Comparison of ENCODE assay signal across 8 cellular contexts in genomic region chr2:44191739-44192138, GRCh38. TPM values are rescaled to one million over a fixed set of nuclear protein-coding genes. Genes with fewer than 3 reads are reported as not detected.
A peak's percentile ranks its signal among the peaks of the same experiment; 100 is the strongest.
DNase-seq lines count a peak whose midpoint lies in the region; ATAC-seq lines count a peak whose summit lies in the region.

No MANE protein-coding gene starts in this region.

- no peak overlapping the region for H3K4me3 ChIP-seq in CD8-positive, alpha-beta memory T cell (ENCODE audit: low read length)

- H3K36me3 ChIP-seq in CD8-positive, alpha-beta memory T cell (ENCODE audit: insufficient read depth, low read length): no peaks in the 10 kb centered on the region

- CTCF ChIA-PET in CD8-positive, alpha-beta memory T cell (lab: Charles Lee): interaction anchor here (1.5 kb wide), 1 partner anchor 10 kb away, joined by 3 read pairs; no protein-coding TSS in a partner anchor
- CTCF ChIA-PET in activated CD4-positive, alpha-beta memory T cell treated with anti-CD3 and anti-CD28 coated beads for 36 hours (lab: Charles Lee): interaction anchor here (0.5 to 1.0 kb wide), 3 partner anchors 21 to 104 kb away, joined by 3 to 4 read pairs (median 3); no protein-coding TSS in a partner anchor

- peak; percentile 83 for ATAC-seq in HG02970 (IDR thresholded peaks at IDR 0.05; ENCODE audit: low FRiP score, unreplicated experiment)

- peaks cover 62 to 81% (median 81%) of the 10 kb centered on the region in 3 donors for H3K4me1 Mint-ChIP-seq in CD8-positive, alpha-beta memory T cell
- peaks cover 64% of the 10 kb centered on the region for H3K4me1 Mint-ChIP-seq in activated CD4-positive, alpha-beta memory T cell treated with anti-CD3 and anti-CD28 coated beads for 36 hours (ENCODE audit: low read depth)

- peaks cover 7 to 37% (median 13%) of the 10 kb centered on the region in 3 donors for H3K36me3 Mint-ChIP-seq in CD8-positive, alpha-beta memory T cell
- H3K36me3 Mint-ChIP-seq in activated CD4-positive, alpha-beta memory T cell treated with anti-CD3 and anti-CD28 coated beads for 36 hours: peaks cover 4% of the 10 kb centered on the region

- no peak overlapping the region for H3K27ac ChIP-seq in CD8-positive, alpha-beta memory T cell (ENCODE audit: low read depth, low read length)

- no peaks in the 10 kb centered on the region for H3K9me3 Mint-ChIP-seq in CD8-positive, alpha-beta memory T cell
- H3K9me3 Mint-ChIP-seq in activated CD4-positive, alpha-beta memory T cell treated with anti-CD3 and anti-CD28 coated beads for 36 hours: no peaks in the 10 kb centered on the region

- H3K27me3 ChIP-seq in CD8-positive, alpha-beta memory T cell (ENCODE audit: insufficient read depth, low read length, poor library complexity, severe bottlenecking): no peaks in the 10 kb centered on the region

- intact Hi-C loops in activated CD4-positive, alpha-beta memory T cell treated with anti-CD3 and anti-CD28 coated beads for 36 hours (cut with micrococcal nuclease): no loop called here

- peak overlapping the region in 5 of 8 donors; percentile 2 to 75 (median 18) for H3K27ac Mint-ChIP-seq in CD8-positive, alpha-beta memory T cell
- H3K27ac Mint-ChIP-seq in activated CD4-positive, alpha-beta memory T cell treated with anti-CD3 and anti-CD28 coated beads for 36 hours: peak overlapping the region; percentile 48

- peaks cover 36% of the 10 kb centered on the region for H3K4me1 ChIP-seq in CD8-positive, alpha-beta memory T cell (ENCODE audit: insufficient read depth, low read length)

- DNase-seq in CD8-positive, alpha-beta memory T cell: no peak
- DNase-seq in GM19240 (ENCODE audit: insufficient read length, low spot score) (peak; percentile 10), NCI-H187 treated with DMSO at 0.1 percent for 48 hours (lab: John Stamatoyannopoulos, UW) (no peak), dermis blood vessel endothelial cell (no peak), NCI-H526 (lab: John Stamatoyannopoulos, UW) (no peak), epidermal melanocyte (ENCODE audit: insufficient read length, low spot score) (no peak)
- DNase-seq in activated CD4-positive, alpha-beta memory T cell treated with anti-CD3 and anti-CD28 coated beads for 36 hours: no peak

- POLR2A ChIA-PET in CD8-positive, alpha-beta memory T cell (lab: Charles Lee): no interaction called here
- POLR2A ChIA-PET in activated CD4-positive, alpha-beta memory T cell treated with anti-CD3 and anti-CD28 coated beads for 36 hours (lab: Charles Lee): no interaction called here

- no peaks in the 10 kb centered on the region for H3K27me3 Mint-ChIP-seq in CD8-positive, alpha-beta memory T cell
- no peaks in the 10 kb centered on the region for H3K27me3 Mint-ChIP-seq in activated CD4-positive, alpha-beta memory T cell treated with anti-CD3 and anti-CD28 coated beads for 36 hours

- no peaks in the 10 kb centered on the region for H3K9me3 ChIP-seq in CD8-positive, alpha-beta memory T cell (ENCODE audit: low read length)

- H3K4me3 Mint-ChIP-seq in CD8-positive, alpha-beta memory T cell: peak overlapping the region in 3 of 7 donors; percentile 2 to 30 (median 22)
- peak overlapping the region; percentile 6 for H3K4me3 Mint-ChIP-seq in activated CD4-positive, alpha-beta memory T cell treated with anti-CD3 and anti-CD28 coated beads for 36 hours

RNA-seq across cellular contexts. Expression of gene PPM1B, which starts 23.1 kb away (rescaled TPM):
- total RNA-seq in CD8-positive, alpha-beta memory T cell: 10 to 100 TPM; 40.4 to 41.1 TPM
- 53.0 TPM for polyA plus RNA-seq in CD8-positive, alpha-beta memory T cell
- 10 to 100 TPM; 41.6 to 45.2 TPM for total RNA-seq in activated CD4-positive, alpha-beta memory T cell treated with anti-CD3 and anti-CD28 coated beads for 36 hours
- total RNA-seq in dermis blood vessel endothelial cell: 23.3 and 26.2 TPM in 2 replicates
